In the genomic region with DNA sequence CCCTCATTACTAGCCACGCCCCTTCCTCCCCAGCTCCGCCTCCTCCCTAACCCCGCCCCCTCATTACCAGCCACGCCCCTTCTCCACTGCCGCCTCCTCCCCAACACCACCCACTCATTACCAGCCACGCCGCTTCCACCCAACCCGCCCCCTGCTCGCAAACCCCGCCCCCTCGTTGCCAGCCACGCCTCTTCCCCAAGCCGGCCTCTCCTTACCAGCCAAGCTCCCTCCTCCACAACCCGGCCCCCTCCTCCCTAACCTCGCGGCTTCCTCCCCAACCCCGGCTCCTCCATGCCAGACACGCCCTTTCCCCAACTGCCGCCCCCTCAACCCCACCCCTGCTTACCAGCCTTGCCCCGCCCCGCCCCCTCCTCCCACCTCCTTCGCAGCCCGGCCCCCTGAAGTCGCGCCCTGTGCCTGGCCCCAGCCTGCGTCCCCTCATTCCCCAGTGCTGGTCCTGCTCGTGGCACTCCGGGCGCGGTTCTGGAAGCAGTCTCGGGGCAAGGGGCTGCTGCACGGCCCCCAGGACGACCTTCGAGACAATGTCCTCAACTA, we compare ENCODE assay signal across 8 cellular contexts. TPM values are rescaled to one million over a fixed set of nuclear protein-coding genes. Genes with fewer than 3 reads are reported as not detected.
DNase-seq lines count a peak whose midpoint lies in the region; ATAC-seq lines count a peak whose summit lies in the region.

No MANE protein-coding gene starts in this region.

- H3K9me3 Mint-ChIP-seq in activated naive CD8-positive, alpha-beta T cell treated with anti-CD3 and anti-CD28 coated beads, Interleukin-2, amount 50 U/mL, for 24 hours: no peaks in the 10 kb centered on the region

- intact Hi-C loops in left colon (cut with DNase I, micrococcal nuclease): no loop called here

- DNase-seq in DMS53 (lab: John Stamatoyannopoulos, UW) (peak; percentile 45), DMS53 treated with DMSO at 0.1 percent for 48 hours (lab: John Stamatoyannopoulos, UW; ENCODE audit: unreplicated experiment) (no peak), NCI-H774 (lab: John Stamatoyannopoulos, UW) (peak; percentile 20), left colon (peak in 1 of 2 donors; percentile 66), COR-L47 (lab: John Stamatoyannopoulos, UW) (no peak), NCI-H187 (lab: John Stamatoyannopoulos, UW) (no peak), HPDE6-E6E7 (ENCODE audit: extremely low spot score) (no peak)
- peak; percentile 60 for DNase-seq in activated naive CD8-positive, alpha-beta T cell treated with anti-CD3 and anti-CD28 coated beads, Interleukin-2, amount 50 U/mL, for 24 hours

- no peak overlapping the region for H3K4me3 Mint-ChIP-seq in activated naive CD8-positive, alpha-beta T cell treated with anti-CD3 and anti-CD28 coated beads, Interleukin-2, amount 50 U/mL, for 24 hours

- ATAC-seq in activated naive CD8-positive, alpha-beta T cell treated with anti-CD3 and anti-CD28 coated beads, Interleukin-2, amount 50 U/mL, for 24 hours: no peak
- peak; percentile 62 for ATAC-seq in left colon

- H3K4me1 Mint-ChIP-seq in activated naive CD8-positive, alpha-beta T cell treated with anti-CD3 and anti-CD28 coated beads, Interleukin-2, amount 50 U/mL, for 24 hours: no peaks in the 10 kb centered on the region

- H3K36me3 Mint-ChIP-seq in activated naive CD8-positive, alpha-beta T cell treated with anti-CD3 and anti-CD28 coated beads, Interleukin-2, amount 50 U/mL, for 24 hours (ENCODE audit: low read depth): no peaks in the 10 kb centered on the region

- no peaks in the 10 kb centered on the region for H3K27me3 Mint-ChIP-seq in activated naive CD8-positive, alpha-beta T cell treated with anti-CD3 and anti-CD28 coated beads, Interleukin-2, amount 50 U/mL, for 24 hours

- no peak overlapping the region for H3K27ac Mint-ChIP-seq in activated naive CD8-positive, alpha-beta T cell treated with anti-CD3 and anti-CD28 coated beads, Interleukin-2, amount 50 U/mL, for 24 hours

RNA-seq across cellular contexts. Expression of a gene that starts 7.2 kb away (rescaled TPM):
- under 1 TPM; 0.34 to 0.59 TPM for total RNA-seq in left colon

RNA-seq across cellular contexts. Expression of a gene that starts 21.6 kb away (rescaled TPM):
- not detected for total RNA-seq in left colon

RNA-seq across cellular contexts. Expression of a gene that starts 24.4 kb away (rescaled TPM):
- total RNA-seq in left colon: 1 to 10 TPM; 4.4 to 7.0 TPM

Comparison
In these comparisons a context has a peak if more than half of its experiments do, and no peak if none do; other contexts are left out.
1. DNase-seq: peak in DMS53 (single experiment), NCI-H774 (single experiment) and activated naive CD8-positive, alpha-beta T cell treated with anti-CD3 and anti-CD28 coated beads, Interleukin-2, amount 50 U/mL, for 24 hours (single experiment); none in DMS53 treated with DMSO at 0.1 percent for 48 hours (single experiment), COR-L47 (single experiment), NCI-H187 (0 of 2) and HPDE6-E6E7 (single experiment).